9 cellular contexts compared by ENCODE assay signal in the genomic region with DNA sequence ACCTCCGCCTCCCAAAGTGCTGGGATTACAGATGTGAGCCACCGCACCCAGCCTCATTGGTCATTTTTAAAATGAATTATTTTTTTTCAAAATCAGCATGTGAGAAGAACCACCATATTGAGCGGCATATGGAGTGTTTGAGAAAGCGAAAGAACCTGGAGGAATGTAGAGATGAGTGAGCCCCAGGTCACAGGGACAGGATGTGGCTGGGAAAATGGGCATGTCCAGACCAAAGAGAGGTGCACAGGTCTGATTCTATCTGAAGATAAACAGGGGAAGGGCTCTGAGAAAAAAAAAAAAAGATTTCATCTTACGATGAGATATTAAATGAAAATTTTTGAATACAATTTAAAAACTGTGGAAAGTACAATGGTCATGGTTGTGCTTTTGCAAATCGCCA. TPM values are rescaled to one million over a fixed set of nuclear protein-coding genes. Genes with fewer than 3 reads are reported as not detected.
A peak's percentile ranks its signal among the peaks of the same experiment; 100 is the strongest.
DNase-seq lines count a peak whose midpoint lies in the region; ATAC-seq lines count a peak whose summit lies in the region.
"Not testable (repeated sequence)": the region's sequence is repeated elsewhere in the genome, so short reads cannot be mapped to it uniquely, and the experiment has no call there.
"Had no signal": no experiment of that assay in that cellular context is flagged by ENCODE, and none has a peak within 500 bp of the region (broad histone marks: within the 10 kb centered on the region; RNA-seq: fewer than 3 reads in every experiment).

No MANE protein-coding gene starts in this region.

- peaks cover 36 to 67% (median 48%) of the 10 kb centered on the region in 10 experiments for H3K4me1 ChIP-seq in BLaER1 treated with 17β-estradiol and CSF1 and Interleukin-3, amounts not matched to agents 10 nM and 100 nM

- peaks cover 6 to 62% (median 32%) of the 10 kb centered on the region in 11 experiments; a peak in 20 of 22 replicates for H3K36me3 ChIP-seq in BLaER1 treated with 17β-estradiol and CSF1 and Interleukin-3, amounts not matched to agents 10 nM and 100 nM

- H3K4me2 ChIP-seq in BLaER1 treated with 17β-estradiol and CSF1 and Interleukin-3, amounts not matched to agents 10 nM and 100 nM: peak overlapping the region; percentile 76 to 98 (median 94)

- peak overlapping the region; percentile 69 to 95 (median 89) for H3K4me3 ChIP-seq in BLaER1 treated with 17β-estradiol and CSF1 and Interleukin-3, amounts not matched to agents 10 nM and 100 nM

- not testable (repeated sequence) for H3K36me3 Mint-ChIP-seq in IgD-negative memory B cell; activated T-cell treated with anti-CD3 and anti-CD28 coated beads, Interleukin-2, amount 50 U/mL, for 24 hours (ENCODE audit: low read depth); activated naive CD8-positive, alpha-beta T cell
- H3K36me3 Mint-ChIP-seq in T-helper 2 cell treated with Interferon-gamma antibody and Interleukin-4, amounts not matched to agents 5 μg/mL and 100 μg/mL, for 36 hours (ENCODE audit: low read depth): peaks cover 46% of the 10 kb centered on the region
- H3K36me3 Mint-ChIP-seq in effector memory CD8-positive, alpha-beta T cell (ENCODE audit: insufficient read depth): peaks cover 22% of the 10 kb centered on the region
- peaks cover 4 to 14% (median 8%) of the 10 kb centered on the region in 3 donors for H3K36me3 Mint-ChIP-seq in naive thymus-derived CD8-positive, alpha-beta T cell

- ATAC-seq in effector memory CD8-positive, alpha-beta T cell (replicated peaks): peak; percentile 29
- ATAC-seq in naive thymus-derived CD8-positive, alpha-beta T cell: not testable (repeated sequence)
- peak; percentile 50 for ATAC-seq in stimulated activated naive CD8-positive, alpha-beta T cell treated with anti-CD3 and anti-CD28 coated beads, Interleukin-15, amount 100 ng/mL, for 72 hours

- H4K20me1 ChIP-seq in BLaER1 treated with 17β-estradiol and CSF1 and Interleukin-3, amounts not matched to agents 10 nM and 100 nM: peaks cover 0 to 14% (median 0%) of the 10 kb centered on the region in 11 experiments; a peak in 4 of 22 replicates

- DNase-seq in T-helper 2 cell treated with Interferon-gamma antibody and Interleukin-4, amounts not matched to agents 5 μg/mL and 100 μg/mL, for 36 hours (ENCODE audit: low spot score); activated T-cell treated with anti-CD3 and anti-CD28 coated beads, Interleukin-2, amount 50 U/mL, for 24 hours; effector memory CD8-positive, alpha-beta T cell; naive thymus-derived CD8-positive, alpha-beta T cell; stimulated activated naive CD8-positive, alpha-beta T cell treated with anti-CD3 and anti-CD28 coated beads, Interleukin-15, amount 100 ng/mL, for 72 hours: not testable (repeated sequence)

- H3K4me1 Mint-ChIP-seq in IgD-negative memory B cell: peaks cover 23 to 36% (median 24%) of the 10 kb centered on the region in 3 donors
- peaks cover 47% of the 10 kb centered on the region for H3K4me1 Mint-ChIP-seq in T-helper 2 cell treated with Interferon-gamma antibody and Interleukin-4, amounts not matched to agents 5 μg/mL and 100 μg/mL, for 36 hours (ENCODE audit: low read depth)
- H3K4me1 Mint-ChIP-seq in activated T-cell treated with anti-CD3 and anti-CD28 coated beads, Interleukin-2, amount 50 U/mL, for 24 hours (ENCODE audit: low read depth): peaks cover 57% of the 10 kb centered on the region
- peaks cover 60% of the 10 kb centered on the region for H3K4me1 Mint-ChIP-seq in activated naive CD8-positive, alpha-beta T cell (ENCODE audit: low read depth)
- peaks cover 43 to 53% of the 10 kb centered on the region in 2 donors for H3K4me1 Mint-ChIP-seq in effector memory CD8-positive, alpha-beta T cell (ENCODE audit: low read depth in 2 of 2)
- peaks cover 29 to 69% (median 55%) of the 10 kb centered on the region in 4 donors for H3K4me1 Mint-ChIP-seq in naive thymus-derived CD8-positive, alpha-beta T cell
- H3K4me1 Mint-ChIP-seq in stimulated activated naive CD8-positive, alpha-beta T cell treated with anti-CD3 and anti-CD28 coated beads, Interleukin-15, amount 100 ng/mL, for 72 hours: peaks cover 57% of the 10 kb centered on the region

- H3K9me3 ChIP-seq in BLaER1 treated with 17β-estradiol and CSF1 and Interleukin-3, amounts not matched to agents 10 nM and 100 nM (replicated peaks in 1 of 11): peaks cover 0 to 22% (median 0%) of the 10 kb centered on the region in 11 experiments; a peak in 9 of 22 replicates

- peak overlapping the region; percentile 90 to 100 (median 99) for H3K9ac ChIP-seq in BLaER1 treated with 17β-estradiol and CSF1 and Interleukin-3, amounts not matched to agents 10 nM and 100 nM

- H3K27ac ChIP-seq in BLaER1 treated with 17β-estradiol and CSF1 and Interleukin-3, amounts not matched to agents 10 nM and 100 nM: peak overlapping the region; percentile 90 to 100 (median 99)

- POLR2A ChIA-PET in naive thymus-derived CD8-positive, alpha-beta T cell (lab: Charles Lee): interaction anchor here (1.3 to 4.7 kb wide), 3 partner anchors 9 to 25 kb away, joined by 4 to 32 read pairs (median 8); no protein-coding TSS in a partner anchor

- not testable (repeated sequence) for H3K27me3 Mint-ChIP-seq in IgD-negative memory B cell; activated T-cell treated with anti-CD3 and anti-CD28 coated beads, Interleukin-2, amount 50 U/mL, for 24 hours; activated naive CD8-positive, alpha-beta T cell; effector memory CD8-positive, alpha-beta T cell; naive thymus-derived CD8-positive, alpha-beta T cell; stimulated activated naive CD8-positive, alpha-beta T cell treated with anti-CD3 and anti-CD28 coated beads, Interleukin-15, amount 100 ng/mL, for 72 hours
- peaks cover 18% of the 10 kb centered on the region for H3K27me3 Mint-ChIP-seq in T-helper 2 cell treated with Interferon-gamma antibody and Interleukin-4, amounts not matched to agents 5 μg/mL and 100 μg/mL, for 36 hours (ENCODE audit: low read depth)

- not testable (repeated sequence) for H3K27me3 ChIP-seq in BLaER1 treated with 17β-estradiol and CSF1 and Interleukin-3, amounts not matched to agents 10 nM and 100 nM

- not testable (repeated sequence) for H3K9me3 Mint-ChIP-seq in IgD-negative memory B cell; T-helper 2 cell treated with Interferon-gamma antibody and Interleukin-4, amounts not matched to agents 5 μg/mL and 100 μg/mL, for 36 hours; activated T-cell treated with anti-CD3 and anti-CD28 coated beads, Interleukin-2, amount 50 U/mL, for 24 hours; activated naive CD8-positive, alpha-beta T cell (ENCODE audit: low read depth); effector memory CD8-positive, alpha-beta T cell; naive thymus-derived CD8-positive, alpha-beta T cell; stimulated activated naive CD8-positive, alpha-beta T cell treated with anti-CD3 and anti-CD28 coated beads, Interleukin-15, amount 100 ng/mL, for 72 hours

- H3K4me3 Mint-ChIP-seq in IgD-negative memory B cell: peak overlapping the region; percentile 70 to 93 (median 87)
- peak overlapping the region; percentile 96 for H3K4me3 Mint-ChIP-seq in T-helper 2 cell treated with Interferon-gamma antibody and Interleukin-4, amounts not matched to agents 5 μg/mL and 100 μg/mL, for 36 hours
- peak overlapping the region; percentile 87 for H3K4me3 Mint-ChIP-seq in activated T-cell treated with anti-CD3 and anti-CD28 coated beads, Interleukin-2, amount 50 U/mL, for 24 hours
- peak overlapping the region; percentile 87 for H3K4me3 Mint-ChIP-seq in activated naive CD8-positive, alpha-beta T cell
- H3K4me3 Mint-ChIP-seq in effector memory CD8-positive, alpha-beta T cell: peak overlapping the region; percentile 82 to 98
- H3K4me3 Mint-ChIP-seq in naive thymus-derived CD8-positive, alpha-beta T cell: peak overlapping the region; percentile 84 to 98 (median 96)
- H3K4me3 Mint-ChIP-seq in stimulated activated naive CD8-positive, alpha-beta T cell treated with anti-CD3 and anti-CD28 coated beads, Interleukin-15, amount 100 ng/mL, for 72 hours: peak overlapping the region; percentile 81 to 99

- peak overlapping the region; percentile 74 to 92 (median 75) for H3K27ac Mint-ChIP-seq in IgD-negative memory B cell
- H3K27ac Mint-ChIP-seq in T-helper 2 cell treated with Interferon-gamma antibody and Interleukin-4, amounts not matched to agents 5 μg/mL and 100 μg/mL, for 36 hours: peak overlapping the region; percentile 89
- H3K27ac Mint-ChIP-seq in activated T-cell treated with anti-CD3 and anti-CD28 coated beads, Interleukin-2, amount 50 U/mL, for 24 hours: peak overlapping the region; percentile 82
- H3K27ac Mint-ChIP-seq in activated naive CD8-positive, alpha-beta T cell: peak overlapping the region; percentile 94
- H3K27ac Mint-ChIP-seq in effector memory CD8-positive, alpha-beta T cell: peak overlapping the region; percentile 93 to 96
- peak overlapping the region; percentile 83 to 97 (median 95) for H3K27ac Mint-ChIP-seq in naive thymus-derived CD8-positive, alpha-beta T cell
- H3K27ac Mint-ChIP-seq in stimulated activated naive CD8-positive, alpha-beta T cell treated with anti-CD3 and anti-CD28 coated beads, Interleukin-15, amount 100 ng/mL, for 72 hours: peak overlapping the region; percentile 4 to 69

RNA-seq across cellular contexts. Expression of gene LAIR1, which starts 2.0 kb away (rescaled TPM):
- polyA plus RNA-seq in IgD-negative memory B cell: 59.1 TPM
- total RNA-seq in naive thymus-derived CD8-positive, alpha-beta T cell: 10 to 100 TPM; 67.4 to 71.1 TPM
- 100 to 1,000 TPM in 1 of 3 donors, 10 to 100 TPM in 2; 58.3 to 104 (median 59.9) TPM for polyA plus RNA-seq in naive thymus-derived CD8-positive, alpha-beta T cell

RNA-seq across cellular contexts. Expression of gene LILRA4, which starts 23.8 kb away (rescaled TPM):
- 6.4 TPM for polyA plus RNA-seq in IgD-negative memory B cell
- total RNA-seq in naive thymus-derived CD8-positive, alpha-beta T cell: under 1 TPM in 1 of 2 experiments, not detected in 1; 0.44 TPM
- polyA plus RNA-seq in naive thymus-derived CD8-positive, alpha-beta T cell: not detected
- total RNA-seq: GM23338 had no signal
- polyA plus RNA-seq: GM23338 had no signal

RNA-seq across cellular contexts. Expression of gene LILRA5, which starts 49.8 kb away (rescaled TPM):
- 0.59 TPM for polyA plus RNA-seq in IgD-negative memory B cell
- total RNA-seq in naive thymus-derived CD8-positive, alpha-beta T cell: not detected
- polyA plus RNA-seq in naive thymus-derived CD8-positive, alpha-beta T cell: under 1 TPM in 1 of 3 donors, not detected in 2; 0.32 TPM
- total RNA-seq: GM23338 had no signal
- polyA plus RNA-seq: GM23338 had no signal

RNA-seq across cellular contexts. Expression of gene TTYH1, which starts 52.5 kb away (rescaled TPM):
- polyA plus RNA-seq in IgD-negative memory B cell: 0.16 TPM
- not detected for total RNA-seq in naive thymus-derived CD8-positive, alpha-beta T cell
- polyA plus RNA-seq in naive thymus-derived CD8-positive, alpha-beta T cell: under 1 TPM in 2 of 3 donors, not detected in 1; 0.04 to 0.65 TPM

Comparison
In these comparisons a context has a peak if more than half of its experiments do, and no peak if none do; other contexts are left out.
1. H3K27ac Mint-ChIP-seq: peak in every context shown above with its lines; median percentile 95 in naive thymus-derived CD8-positive, alpha-beta T cell; 94 in effector memory CD8-positive, alpha-beta T cell; 94 in activated naive CD8-positive, alpha-beta T cell; 89 in T-helper 2 cell treated with Interferon-gamma antibody and Interleukin-4, amounts not matched to agents 5 μg/mL and 100 μg/mL, for 36 hours; 82 in activated T-cell treated with anti-CD3 and anti-CD28 coated beads, Interleukin-2, amount 50 U/mL, for 24 hours; 75 in IgD-negative memory B cell; 36 in stimulated activated naive CD8-positive, alpha-beta T cell treated with anti-CD3 and anti-CD28 coated beads, Interleukin-15, amount 100 ng/mL, for 72 hours.